19 cellular contexts compared by ENCODE assay signal in genomic region chr1:156196445-156196844, GRCh38. TPM values are rescaled to one million over a fixed set of nuclear protein-coding genes. Genes with fewer than 3 reads are reported as not detected.
A peak's percentile ranks its signal among the peaks of the same experiment; 100 is the strongest.
DNase-seq lines count a peak whose midpoint lies in the region; ATAC-seq and TF ChIP-seq lines count a peak whose summit lies in the region.
"Had no signal": no experiment of that assay in that cellular context is flagged by ENCODE, and none has a peak within 500 bp of the region (broad histone marks: within the 10 kb centered on the region; RNA-seq: fewer than 3 reads in every experiment).

No MANE protein-coding gene starts in this region.

- peaks cover 62% of the 10 kb centered on the region for H3K36me3 Mint-ChIP-seq in activated CD4-positive, alpha-beta memory T cell treated with anti-CD3 and anti-CD28 coated beads for 36 hours
- peaks cover 49% of the 10 kb centered on the region for H3K36me3 Mint-ChIP-seq in activated CD4-positive, alpha-beta memory T cell treated with anti-CD3 and anti-CD28 coated beads, Interleukin-2, amount 10 ng/mL, durations not matched to agents 7 days and 5 days (ENCODE audit: low read depth)
- H3K36me3 Mint-ChIP-seq in activated naive CD8-positive, alpha-beta T cell treated with anti-CD3 and anti-CD28 coated beads, Interleukin-2, amount 10 ng/mL, durations not matched to agents 7 days and 5 days: peaks cover 34% of the 10 kb centered on the region
- peaks cover 22% of the 10 kb centered on the region for H3K36me3 Mint-ChIP-seq in nephron (ENCODE audit: low read depth)

- no peak for DNase-seq in activated CD4-positive, alpha-beta memory T cell treated with anti-CD3 and anti-CD28 coated beads for 36 hours
- DNase-seq in activated CD4-positive, alpha-beta memory T cell treated with anti-CD3 and anti-CD28 coated beads, Interleukin-2, amount 10 ng/mL, durations not matched to agents 7 days and 5 days: no peak
- DNase-seq in DND-41 (no peak), mucosa of gallbladder (ENCODE audit: low spot score) (no peak), head of caudate nucleus (no peak)
- DNase-seq in activated naive CD8-positive, alpha-beta T cell treated with anti-CD3 and anti-CD28 coated beads, Interleukin-2, amount 10 ng/mL, durations not matched to agents 7 days and 5 days: peak; percentile 21
- no peak for DNase-seq in activated effector memory CD4-positive, alpha-beta T cell treated with Interleukin-2 at 50 U/mL for 16 hours
- DNase-seq: activated CD4-positive, CD25-positive, alpha-beta regulatory T cell treated with anti-CD3 and anti-CD28 coated beads, Interleukin-2, amount 50 U/mL, for 72 hours; adrenal gland; GM23248; left ventricle myocardium superior; NCI-H1417 treated with DMSO at 0.1 percent for 48 hours; NCI-H2107; occipital lobe; stimulated activated CD8-positive, alpha-beta memory T cell treated with anti-CD3 and anti-CD28 coated beads, Interleukin-4, amount 100 ng/mL, for 48 hours had no signal

- TF ChIP-seq CTCF in DND-41 (IDR thresholded peaks at IDR 0.05; ENCODE audit: borderline replicate concordance, extremely low read depth, low read length, poor library complexity, severe bottlenecking) (no peak), nephron (IDR thresholded peaks at IDR 0.05; ENCODE audit: unreplicated experiment in 3 of 3) (no peak)

- H2AFZ ChIP-seq in DND-41 (ENCODE audit: low read depth, low read length): no peak overlapping the region
- H2AFZ ChIP-seq: GM23248 had no signal

- peaks cover 54% of the 10 kb centered on the region for H3K79me2 ChIP-seq in DND-41 (ENCODE audit: insufficient read depth, low read length)

- POLR2A ChIA-PET in activated CD4-positive, alpha-beta memory T cell treated with anti-CD3 and anti-CD28 coated beads for 36 hours (lab: Charles Lee): interaction anchor here (1.0 to 6.5 kb wide), 2 partner anchors 14 to 18 kb away, joined by 3 to 62 read pairs; partner anchors contain the start of gene PMF1
- POLR2A ChIA-PET in activated CD4-positive, alpha-beta memory T cell treated with anti-CD3 and anti-CD28 coated beads, Interleukin-2, amount 10 ng/mL, durations not matched to agents 7 days and 5 days (lab: Charles Lee): interaction anchor here (1.4 to 9.3 kb wide), 2 partner anchors 16 to 26 kb away, joined by 3 to 156 read pairs; partner anchors contain the start of gene PMF1
- POLR2A ChIA-PET in activated naive CD8-positive, alpha-beta T cell treated with anti-CD3 and anti-CD28 coated beads, Interleukin-2, amount 10 ng/mL, durations not matched to agents 7 days and 5 days (lab: Charles Lee): interaction anchor here (0.5 to 5.3 kb wide), 5 partner anchors 13 to 178 kb away, joined by 3 to 53 read pairs (median 6); partner anchors contain the start of gene PMF1

- H3K9ac ChIP-seq in DND-41 (ENCODE audit: low read depth, low read length): no peak overlapping the region
- H3K9ac ChIP-seq: GM23248 had no signal

- no peak overlapping the region for H3K27ac ChIP-seq in DND-41 (ENCODE audit: low read length)
- H3K27ac ChIP-seq: adrenal gland, cardiac muscle cell, GM23248 had no signal

- intact Hi-C loops in activated CD4-positive, alpha-beta memory T cell treated with anti-CD3 and anti-CD28 coated beads for 36 hours (cut with micrococcal nuclease): no loop called here
- intact Hi-C loops in head of caudate nucleus (cut with DNase I): no loop called here

- H3K36me3 ChIP-seq in DND-41 (ENCODE audit: insufficient read depth, low read length): peaks cover 38% of the 10 kb centered on the region
- H3K36me3 ChIP-seq: cardiac muscle cell had no signal

- H3K27ac Mint-ChIP-seq in activated CD4-positive, alpha-beta memory T cell treated with anti-CD3 and anti-CD28 coated beads for 36 hours: peak overlapping the region; percentile 46
- no peak overlapping the region for H3K27ac Mint-ChIP-seq in activated CD4-positive, alpha-beta memory T cell treated with anti-CD3 and anti-CD28 coated beads, Interleukin-2, amount 10 ng/mL, durations not matched to agents 7 days and 5 days
- H3K27ac Mint-ChIP-seq in activated naive CD8-positive, alpha-beta T cell treated with anti-CD3 and anti-CD28 coated beads, Interleukin-2, amount 10 ng/mL, durations not matched to agents 7 days and 5 days: peak overlapping the region; percentile 66
- H3K27ac Mint-ChIP-seq in nephron: no peak overlapping the region

- ATAC-seq in DND-41 (ENCODE audit: insufficient read depth, low read depth): no peak
- no peak for ATAC-seq in activated naive CD8-positive, alpha-beta T cell treated with anti-CD3 and anti-CD28 coated beads, Interleukin-2, amount 10 ng/mL, durations not matched to agents 7 days and 5 days (ENCODE audit: low read depth)
- ATAC-seq: left ventricle myocardium superior had no signal

- peaks cover 81% of the 10 kb centered on the region for H3K4me1 Mint-ChIP-seq in activated CD4-positive, alpha-beta memory T cell treated with anti-CD3 and anti-CD28 coated beads for 36 hours (ENCODE audit: low read depth)
- H3K4me1 Mint-ChIP-seq in activated CD4-positive, alpha-beta memory T cell treated with anti-CD3 and anti-CD28 coated beads, Interleukin-2, amount 10 ng/mL, durations not matched to agents 7 days and 5 days: peaks cover 78% of the 10 kb centered on the region
- H3K4me1 Mint-ChIP-seq in activated naive CD8-positive, alpha-beta T cell treated with anti-CD3 and anti-CD28 coated beads, Interleukin-2, amount 10 ng/mL, durations not matched to agents 7 days and 5 days: peaks cover 59% of the 10 kb centered on the region
- peaks cover 18% of the 10 kb centered on the region for H3K4me1 Mint-ChIP-seq in nephron

- no peaks in the 10 kb centered on the region for H3K27me3 ChIP-seq in DND-41 (ENCODE audit: insufficient read depth, low read length, poor library complexity)
- H3K27me3 ChIP-seq: adrenal gland, cardiac muscle cell had no signal

- CTCF ChIA-PET in activated CD4-positive, alpha-beta memory T cell treated with anti-CD3 and anti-CD28 coated beads for 36 hours (lab: Charles Lee): interaction anchor here (1.4 to 6.2 kb wide), 2 partner anchors 28 to 49 kb away, joined by 3 to 56 read pairs; no protein-coding TSS in a partner anchor
- CTCF ChIA-PET in activated CD4-positive, alpha-beta memory T cell treated with anti-CD3 and anti-CD28 coated beads, Interleukin-2, amount 10 ng/mL, durations not matched to agents 7 days and 5 days (lab: Charles Lee): interaction anchor here (0.6 to 5.1 kb wide), 3 partner anchors 9 to 45 kb away, joined by 4 to 41 read pairs (median 5); no protein-coding TSS in a partner anchor

- peaks cover 13% of the 10 kb centered on the region; the same call in 1 of the 2 replicates for H4K20me1 ChIP-seq in DND-41 (ENCODE audit: insufficient read depth, low read length)

- no peaks in the 10 kb centered on the region for H3K9me3 ChIP-seq in DND-41 (ENCODE audit: insufficient read depth, low read length, severe bottlenecking)
- H3K9me3 ChIP-seq: adrenal gland had no signal

- peaks cover 33% of the 10 kb centered on the region for H3K4me1 ChIP-seq in DND-41 (ENCODE audit: insufficient read depth, low read length)

- peak overlapping the region; percentile 98; the same call in 1 of the 2 replicates for H3K4me2 ChIP-seq in DND-41 (ENCODE audit: insufficient read depth, low read length)

- H3K9me3 Mint-ChIP-seq in activated CD4-positive, alpha-beta memory T cell treated with anti-CD3 and anti-CD28 coated beads for 36 hours: no peaks in the 10 kb centered on the region
- no peaks in the 10 kb centered on the region for H3K9me3 Mint-ChIP-seq in activated CD4-positive, alpha-beta memory T cell treated with anti-CD3 and anti-CD28 coated beads, Interleukin-2, amount 10 ng/mL, durations not matched to agents 7 days and 5 days
- H3K9me3 Mint-ChIP-seq in activated naive CD8-positive, alpha-beta T cell treated with anti-CD3 and anti-CD28 coated beads, Interleukin-2, amount 10 ng/mL, durations not matched to agents 7 days and 5 days: no peaks in the 10 kb centered on the region
- no peaks in the 10 kb centered on the region for H3K9me3 Mint-ChIP-seq in nephron
- H3K9me3 Mint-ChIP-seq: dendritic cell treated with granulocyte-macrophage colony-stimulating factor and Interleukin-4, amounts not matched to agents 40 ng/mL and 50 ng/mL, for 4 days had no signal

- H3K4me3 ChIP-seq in DND-41 (ENCODE audit: low read depth in 1 of 2, low read length in 2 of 2): no peak overlapping the region
- H3K4me3 ChIP-seq: adrenal gland, cardiac muscle cell, GM23248 had no signal

- H3K27me3 Mint-ChIP-seq in activated CD4-positive, alpha-beta memory T cell treated with anti-CD3 and anti-CD28 coated beads for 36 hours: no peaks in the 10 kb centered on the region
- no peaks in the 10 kb centered on the region for H3K27me3 Mint-ChIP-seq in activated CD4-positive, alpha-beta memory T cell treated with anti-CD3 and anti-CD28 coated beads, Interleukin-2, amount 10 ng/mL, durations not matched to agents 7 days and 5 days
- no peaks in the 10 kb centered on the region for H3K27me3 Mint-ChIP-seq in activated naive CD8-positive, alpha-beta T cell treated with anti-CD3 and anti-CD28 coated beads, Interleukin-2, amount 10 ng/mL, durations not matched to agents 7 days and 5 days
- no peaks in the 10 kb centered on the region for H3K27me3 Mint-ChIP-seq in nephron (ENCODE audit: low read depth)
- H3K27me3 Mint-ChIP-seq: dendritic cell treated with granulocyte-macrophage colony-stimulating factor and Interleukin-4, amounts not matched to agents 40 ng/mL and 50 ng/mL, for 4 days had no signal

- H3K4me3 Mint-ChIP-seq in activated CD4-positive, alpha-beta memory T cell treated with anti-CD3 and anti-CD28 coated beads for 36 hours: peak overlapping the region; percentile 100
- no peak overlapping the region for H3K4me3 Mint-ChIP-seq in activated CD4-positive, alpha-beta memory T cell treated with anti-CD3 and anti-CD28 coated beads, Interleukin-2, amount 10 ng/mL, durations not matched to agents 7 days and 5 days
- H3K4me3 Mint-ChIP-seq in activated naive CD8-positive, alpha-beta T cell treated with anti-CD3 and anti-CD28 coated beads, Interleukin-2, amount 10 ng/mL, durations not matched to agents 7 days and 5 days: peak overlapping the region; percentile 91
- peak overlapping the region in 2 of 3 experiments; percentile 68 to 91 for H3K4me3 Mint-ChIP-seq in nephron
- H3K4me3 Mint-ChIP-seq: dendritic cell treated with granulocyte-macrophage colony-stimulating factor and Interleukin-4, amounts not matched to agents 40 ng/mL and 50 ng/mL, for 4 days had no signal

RNA-seq across cellular contexts. Expression of gene SLC25A44, which starts 2.5 kb away (rescaled TPM):
- total RNA-seq in activated CD4-positive, alpha-beta memory T cell treated with anti-CD3 and anti-CD28 coated beads for 36 hours: 10 to 100 TPM; 61.3 to 62.2 TPM
- total RNA-seq in activated CD4-positive, alpha-beta memory T cell treated with anti-CD3 and anti-CD28 coated beads, Interleukin-2, amount 10 ng/mL, durations not matched to agents 7 days and 5 days: 10 to 100 TPM; 27.7 to 36.3 TPM
- 10 to 100 TPM; 30.9 to 35.3 TPM for total RNA-seq in activated naive CD8-positive, alpha-beta T cell treated with anti-CD3 and anti-CD28 coated beads, Interleukin-2, amount 10 ng/mL, durations not matched to agents 7 days and 5 days
- total RNA-seq in mucosa of gallbladder: 25.0 TPM

RNA-seq across cellular contexts. Expression of gene PMF1, which starts 16.4 kb away (rescaled TPM):
- 100 to 1,000 TPM in 1 of 2 experiments, 10 to 100 TPM in 1; 99.5 to 105 TPM for total RNA-seq in activated CD4-positive, alpha-beta memory T cell treated with anti-CD3 and anti-CD28 coated beads for 36 hours
- total RNA-seq in activated CD4-positive, alpha-beta memory T cell treated with anti-CD3 and anti-CD28 coated beads, Interleukin-2, amount 10 ng/mL, durations not matched to agents 7 days and 5 days: 10 to 100 TPM; 65.5 to 67.7 TPM
- total RNA-seq in activated naive CD8-positive, alpha-beta T cell treated with anti-CD3 and anti-CD28 coated beads, Interleukin-2, amount 10 ng/mL, durations not matched to agents 7 days and 5 days: 10 to 100 TPM; 66.2 to 71.2 TPM
- 43.4 TPM for total RNA-seq in mucosa of gallbladder

RNA-seq across cellular contexts. Expression of gene SEMA4A, which starts 43.1 kb away (rescaled TPM):
- 10 to 100 TPM; 68.2 to 75.1 TPM for total RNA-seq in activated CD4-positive, alpha-beta memory T cell treated with anti-CD3 and anti-CD28 coated beads for 36 hours
- total RNA-seq in activated CD4-positive, alpha-beta memory T cell treated with anti-CD3 and anti-CD28 coated beads, Interleukin-2, amount 10 ng/mL, durations not matched to agents 7 days and 5 days: 10 to 100 TPM; 20.8 to 21.5 TPM
- total RNA-seq in activated naive CD8-positive, alpha-beta T cell treated with anti-CD3 and anti-CD28 coated beads, Interleukin-2, amount 10 ng/mL, durations not matched to agents 7 days and 5 days: 10 to 100 TPM in 1 of 2 experiments, 1 to 10 TPM in 1; 9.8 to 10.2 TPM
- total RNA-seq in mucosa of gallbladder: 24.4 TPM

RNA-seq across cellular contexts. Expression of gene BGLAP, which starts 45.5 kb away (rescaled TPM):
- 1 to 10 TPM in 1 of 2 experiments, under 1 TPM in 1; 0.90 to 2.3 TPM for total RNA-seq in activated CD4-positive, alpha-beta memory T cell treated with anti-CD3 and anti-CD28 coated beads for 36 hours
- 1 to 10 TPM; 1.5 to 2.7 TPM for total RNA-seq in activated CD4-positive, alpha-beta memory T cell treated with anti-CD3 and anti-CD28 coated beads, Interleukin-2, amount 10 ng/mL, durations not matched to agents 7 days and 5 days
- 1 to 10 TPM; 3.3 to 4.8 TPM for total RNA-seq in activated naive CD8-positive, alpha-beta T cell treated with anti-CD3 and anti-CD28 coated beads, Interleukin-2, amount 10 ng/mL, durations not matched to agents 7 days and 5 days
- 3.0 TPM for total RNA-seq in mucosa of gallbladder
- total RNA-seq: G401, GM23248, occipital lobe had no signal

RNA-seq across cellular contexts. Expression of gene PAQR6, which starts 51.4 kb away (rescaled TPM):
- 1 to 10 TPM; 3.9 to 4.0 TPM for total RNA-seq in activated CD4-positive, alpha-beta memory T cell treated with anti-CD3 and anti-CD28 coated beads for 36 hours
- total RNA-seq in activated CD4-positive, alpha-beta memory T cell treated with anti-CD3 and anti-CD28 coated beads, Interleukin-2, amount 10 ng/mL, durations not matched to agents 7 days and 5 days: 1 to 10 TPM; 5.6 to 6.3 TPM
- total RNA-seq in activated naive CD8-positive, alpha-beta T cell treated with anti-CD3 and anti-CD28 coated beads, Interleukin-2, amount 10 ng/mL, durations not matched to agents 7 days and 5 days: 1 to 10 TPM; 7.0 TPM
- 7.6 TPM for total RNA-seq in mucosa of gallbladder

Comparison
In these comparisons a context has a peak if more than half of its experiments do, and no peak if none do; other contexts are left out.
1. H3K27ac Mint-ChIP-seq: peak in activated CD4-positive, alpha-beta memory T cell treated with anti-CD3 and anti-CD28 coated beads for 36 hours (single experiment) and activated naive CD8-positive, alpha-beta T cell treated with anti-CD3 and anti-CD28 coated beads, Interleukin-2, amount 10 ng/mL, durations not matched to agents 7 days and 5 days (single experiment); none in activated CD4-positive, alpha-beta memory T cell treated with anti-CD3 and anti-CD28 coated beads, Interleukin-2, amount 10 ng/mL, durations not matched to agents 7 days and 5 days (single experiment) and nephron (0 of 3).